26 cellular contexts compared by ENCODE assay signal in the genomic region with DNA sequence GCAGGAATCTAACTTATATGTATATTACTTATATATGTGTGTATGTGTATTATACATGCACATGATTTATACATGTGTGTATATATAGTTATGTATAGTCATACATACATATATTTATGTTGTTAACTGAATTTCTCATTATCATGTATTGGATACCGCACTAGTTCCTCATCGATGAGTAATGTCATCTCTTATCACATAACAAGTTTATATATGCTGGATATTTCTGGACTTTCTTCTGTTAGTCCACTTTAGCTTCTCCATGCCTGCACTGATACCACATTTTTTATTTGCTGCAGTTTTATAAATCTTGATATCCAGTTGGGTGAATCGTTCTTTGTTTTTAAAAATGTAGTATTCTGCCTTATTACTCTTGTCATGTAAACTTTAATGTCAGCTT.
"Had no signal": no experiment of that assay in that cellular context is flagged by ENCODE, and none has a peak within 500 bp of the region (broad histone marks: within the 10 kb centered on the region; RNA-seq: fewer than 3 reads in every experiment).

No MANE protein-coding gene starts in this region.

- H3K27ac ChIP-seq: SJCRH30, SK-N-MC had no signal

- DNase-seq: activated CD4-positive, alpha-beta memory T cell treated with anti-CD3 and anti-CD28 coated beads, Interleukin-2, amount 10 ng/mL, durations not matched to agents 7 days and 5 days; activated CD4-positive, alpha-beta T cell treated with anti-CD3 and anti-CD28 coated beads for 36 hours; activated CD4-positive, alpha-beta T cell treated with anti-CD3 and anti-CD28 coated beads, Interleukin-2, amount 50 U/mL, for 1 hour; activated CD8-positive, alpha-beta memory T cell treated with anti-CD3 and anti-CD28 coated beads for 24 hours; activated CD8-positive, alpha-beta memory T cell treated with anti-CD3 and anti-CD28 coated beads, Interleukin-2, amount 10 ng/mL, durations not matched to agents 7 days and 5 days; activated CD8-positive, alpha-beta memory T cell treated with anti-CD3 and anti-CD28 coated beads, Interleukin-2, amount 50 U/mL, for 48 hours; activated effector memory CD4-positive, alpha-beta T cell treated with Interleukin-2 at 50 U/mL for 16 hours; activated naive CD4-positive, alpha-beta T cell treated with anti-CD3 and anti-CD28 coated beads, Interleukin-2, amount 10 ng/mL, durations not matched to agents 7 days and 5 days; activated naive CD8-positive, alpha-beta T cell treated with anti-CD3 and anti-CD28 coated beads, Interleukin-2, amount 50 U/mL, for 24 hours; activated T-cell treated with anti-CD3 and anti-CD28 coated beads, Interleukin-2, amount 50 U/mL, for 48 hours; amniotic stem cell; aorta; Kasumi-1; KG1; MG63; MV-4-11; NCI-H1092; NCI-H1436 treated with DMSO at 0.1 percent for 48 hours; NCI-H1694 treated with DMSO at 0.1 percent for 48 hours; NCI-H2029; NCI-H345; NCI-H524 treated with DMSO at 0.1 percent for 48 hours; SHP77; SJCRH30 had no signal

- H3K4me1 ChIP-seq: SJCRH30 had no signal

- ATAC-seq: activated CD4-positive, alpha-beta T cell treated with anti-CD3 and anti-CD28 coated beads for 36 hours; activated CD8-positive, alpha-beta memory T cell treated with anti-CD3 and anti-CD28 coated beads, Interleukin-2, amount 10 ng/mL, durations not matched to agents 7 days and 5 days; activated naive CD8-positive, alpha-beta T cell treated with anti-CD3 and anti-CD28 coated beads, Interleukin-2, amount 50 U/mL, for 24 hours; Panc1 had no signal

- H3K4me3 ChIP-seq: MG63, SJCRH30, SK-N-MC had no signal

- H3K9me3 ChIP-seq: MG63, SJCRH30 had no signal

- H3K27me3 ChIP-seq: MG63, SJCRH30 had no signal
